In the genomic region with DNA sequence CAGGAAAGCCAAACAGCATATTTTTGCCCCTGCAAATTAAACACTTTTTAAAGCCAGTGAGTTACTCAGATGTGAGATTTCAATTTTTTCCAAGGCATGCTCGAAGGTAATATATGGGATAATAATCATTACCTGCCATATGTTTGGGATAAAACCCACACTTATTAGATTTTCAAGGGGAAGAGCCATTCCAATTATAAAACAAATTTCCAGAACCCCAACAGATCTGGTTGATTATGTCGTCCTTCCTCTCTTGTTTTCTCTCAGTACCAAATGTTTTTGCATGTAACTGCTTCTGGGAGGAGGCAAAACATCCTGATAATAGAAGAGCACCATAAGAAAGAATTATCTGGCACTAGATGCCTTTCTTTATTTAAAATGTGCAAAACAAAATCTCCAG, we compare ENCODE assay signal across 18 cellular contexts.
"Had no signal": no experiment of that assay in that cellular context is flagged by ENCODE, and none has a peak within 500 bp of the region (broad histone marks: within the 10 kb centered on the region; RNA-seq: fewer than 3 reads in every experiment).

No MANE protein-coding gene starts in this region.

- H3K27ac ChIP-seq: tibial artery had no signal

- H3K4me1 ChIP-seq: colonic mucosa had no signal

- H3K4me3 ChIP-seq: colonic mucosa, tibial artery had no signal

- H3K27me3 ChIP-seq: colonic mucosa, tibial artery had no signal

- H3K9me3 Mint-ChIP-seq: activated CD8-positive, alpha-beta T cell treated with anti-CD3 and anti-CD28 coated beads for 36 hours; activated T-cell treated with anti-CD3 and anti-CD28 coated beads, Interleukin-2, amount 50 U/mL, for 4 hours; brain; natural killer cell; stimulated activated naive B cell treated with anti-CD40 and anti-IgM and Interleukin-4, amounts not matched to agents 10 μg/mL and 1 μg/mL and 100 μg/mL, for 72 hours; T-helper 1 cell treated with Interleukin-12 subunit alpha and Interleukin-12 subunit beta and Interleukin-4 antibody, amounts not matched to agents 30 μg/mL and 1 μg/mL, for 36 hours; WTC11 had no signal

- H3K27me3 Mint-ChIP-seq: activated CD8-positive, alpha-beta T cell treated with anti-CD3 and anti-CD28 coated beads for 36 hours; activated naive CD8-positive, alpha-beta T cell; stimulated activated naive B cell treated with anti-CD40 and anti-IgM and Interleukin-4, amounts not matched to agents 10 μg/mL and 1 μg/mL and 100 μg/mL, for 72 hours had no signal

- H3K36me3 Mint-ChIP-seq: activated naive CD8-positive, alpha-beta T cell; brain; natural killer cell; WTC11 had no signal

- ATAC-seq: activated CD8-positive, alpha-beta T cell treated with anti-CD3 and anti-CD28 coated beads for 36 hours; activated T-cell treated with anti-CD3 and anti-CD28 coated beads, Interleukin-2, amount 50 U/mL, for 4 hours; left lobe of liver; natural killer cell; stimulated activated naive B cell treated with anti-CD40 and anti-IgM and Interleukin-4, amounts not matched to agents 10 μg/mL and 1 μg/mL and 100 μg/mL, for 72 hours; WTC11 had no signal

- DNase-seq: activated CD4-positive, alpha-beta T cell treated with anti-CD3 and anti-CD28 coated beads for 4 hours; activated CD8-positive, alpha-beta T cell treated with anti-CD3 and anti-CD28 coated beads for 36 hours; activated gamma-delta T cell; activated T-cell treated with anti-CD3 and anti-CD28 coated beads, Interleukin-2, amount 50 U/mL, for 4 hours; amygdala; central memory CD4-positive, alpha-beta T cell; colonic mucosa; natural killer cell; nucleus accumbens; stimulated activated CD4-positive, alpha-beta T cell treated with anti-CD3 and anti-CD28 coated beads, Interleukin-15, amount 100 ng/mL, for 24 hours; stimulated activated CD4-positive, alpha-beta T cell treated with anti-CD3 and anti-CD28 coated beads, Interleukin-4, amount 100 ng/mL, for 1 hour; stimulated activated naive B cell treated with anti-CD40 and anti-IgM and Interleukin-4, amounts not matched to agents 10 μg/mL and 1 μg/mL and 100 μg/mL, for 72 hours; tibial artery had no signal

- H3K9me3 ChIP-seq: colonic mucosa, tibial artery had no signal

- H3K4me3 Mint-ChIP-seq: activated CD8-positive, alpha-beta T cell treated with anti-CD3 and anti-CD28 coated beads for 36 hours; activated naive CD8-positive, alpha-beta T cell; activated T-cell treated with anti-CD3 and anti-CD28 coated beads, Interleukin-2, amount 50 U/mL, for 4 hours; brain; natural killer cell; stimulated activated naive B cell treated with anti-CD40 and anti-IgM and Interleukin-4, amounts not matched to agents 10 μg/mL and 1 μg/mL and 100 μg/mL, for 72 hours; T-helper 1 cell treated with Interleukin-12 subunit alpha and Interleukin-12 subunit beta and Interleukin-4 antibody, amounts not matched to agents 30 μg/mL and 1 μg/mL, for 36 hours; WTC11 had no signal

- H3K27ac Mint-ChIP-seq: activated CD8-positive, alpha-beta T cell treated with anti-CD3 and anti-CD28 coated beads for 36 hours; activated naive CD8-positive, alpha-beta T cell; stimulated activated naive B cell treated with anti-CD40 and anti-IgM and Interleukin-4, amounts not matched to agents 10 μg/mL and 1 μg/mL and 100 μg/mL, for 72 hours; T-helper 1 cell treated with Interleukin-12 subunit alpha and Interleukin-12 subunit beta and Interleukin-4 antibody, amounts not matched to agents 30 μg/mL and 1 μg/mL, for 36 hours; WTC11 had no signal

- H3K36me3 ChIP-seq: colonic mucosa, tibial artery had no signal
